ENCODE assay signal across 1 cellular context in the genomic region with DNA sequence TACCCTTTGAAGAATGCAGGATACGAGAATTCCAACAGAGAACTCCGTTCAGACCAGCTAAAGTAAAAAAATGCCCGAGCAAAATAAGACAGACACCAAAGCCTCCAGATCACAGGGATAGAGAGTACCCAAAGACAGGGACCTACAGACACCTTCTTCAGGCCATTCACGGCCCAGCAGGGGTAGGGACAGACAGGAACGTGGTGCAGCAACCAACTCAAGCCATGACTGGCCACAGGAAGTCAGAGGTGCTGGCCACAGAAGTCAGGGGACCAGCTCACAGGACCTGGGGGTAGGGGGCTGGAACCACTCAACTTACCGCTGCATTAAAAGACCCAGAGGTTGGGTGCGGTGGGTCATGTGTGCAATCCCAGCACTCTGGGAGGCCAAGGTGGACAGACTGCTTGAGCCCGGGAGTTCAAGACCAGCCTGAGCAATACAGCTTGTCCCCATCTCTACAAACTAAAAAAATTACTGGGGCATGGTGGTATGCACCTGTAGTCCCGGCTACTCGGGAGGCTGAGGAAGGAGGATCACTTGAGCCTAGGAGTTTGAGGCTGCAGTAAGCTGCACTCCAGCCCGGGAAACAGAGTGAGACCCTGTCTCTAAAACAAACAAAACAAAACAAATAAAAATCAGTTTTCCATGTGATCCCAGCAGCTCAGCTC.
TF ChIP-seq lines count a peak whose summit lies in the region.

No MANE protein-coding gene starts in this region.

TF ChIP-seq in HEK293T, 16 proteins besides CTCF, POLR2A, EP300 and RAD21 (continued from another document):
- TF ChIP-seq ELF4 (IDR thresholded peaks at IDR 0.05) (no peak), LEF1 (IDR thresholded peaks at IDR 0.05; ENCODE audit: borderline replicate concordance) (no peak), NFRKB (IDR thresholded peaks at IDR 0.05) (no peak), HDGF (IDR thresholded peaks at IDR 0.05; ENCODE audit: borderline replicate concordance) (no peak), ZNF384 (IDR thresholded peaks at IDR 0.05) (no peak), FOXK2 (IDR thresholded peaks at IDR 0.05) (no peak), TARDBP (IDR thresholded peaks at IDR 0.05) (no peak), BHLHE40 (IDR thresholded peaks at IDR 0.05; ENCODE audit: borderline replicate concordance) (no peak), ARNT (IDR thresholded peaks at IDR 0.05) (no peak), L3MBTL2 (conservative IDR thresholded peaks at IDR 0.05) (no peak), SUZ12 (IDR thresholded peaks at IDR 0.05) (no peak), FOXM1 (IDR thresholded peaks at IDR 0.05; ENCODE audit: borderline replicate concordance) (no peak), SP1 (IDR thresholded peaks at IDR 0.05) (no peak)
- TF ChIP-seq, protein P1, sequence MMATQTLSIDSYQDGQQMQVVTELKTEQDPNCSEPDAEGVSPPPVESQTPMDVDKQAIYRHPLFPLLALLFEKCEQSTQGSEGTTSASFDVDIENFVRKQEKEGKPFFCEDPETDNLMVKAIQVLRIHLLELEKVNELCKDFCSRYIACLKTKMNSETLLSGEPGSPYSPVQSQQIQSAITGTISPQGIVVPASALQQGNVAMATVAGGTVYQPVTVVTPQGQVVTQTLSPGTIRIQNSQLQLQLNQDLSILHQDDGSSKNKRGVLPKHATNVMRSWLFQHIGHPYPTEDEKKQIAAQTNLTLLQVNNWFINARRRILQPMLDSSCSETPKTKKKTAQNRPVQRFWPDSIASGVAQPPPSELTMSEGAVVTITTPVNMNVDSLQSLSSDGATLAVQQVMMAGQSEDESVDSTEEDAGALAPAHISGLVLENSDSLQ (IDR thresholded peaks at IDR 0.05): no peak
